ENCODE assay signal across 1 cellular context in genomic region chr7:116811768-116812167, GRCh38.
TF ChIP-seq lines count a peak whose summit lies in the region.

No MANE protein-coding gene starts in this region.

TF ChIP-seq in WTC11, 78 proteins besides CTCF, POLR2A, EP300 and RAD21 (continued from another document):
- TF ChIP-seq, protein P1, sequence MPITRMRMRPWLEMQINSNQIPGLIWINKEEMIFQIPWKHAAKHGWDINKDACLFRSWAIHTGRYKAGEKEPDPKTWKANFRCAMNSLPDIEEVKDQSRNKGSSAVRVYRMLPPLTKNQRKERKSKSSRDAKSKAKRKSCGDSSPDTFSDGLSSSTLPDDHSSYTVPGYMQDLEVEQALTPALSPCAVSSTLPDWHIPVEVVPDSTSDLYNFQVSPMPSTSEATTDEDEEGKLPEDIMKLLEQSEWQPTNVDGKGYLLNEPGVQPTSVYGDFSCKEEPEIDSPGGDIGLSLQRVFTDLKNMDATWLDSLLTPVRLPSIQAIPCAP (CRISPR knock-in tag; IDR thresholded peaks at IDR 0.05), result no peak
- no peak for TF ChIP-seq ZNF512 (CRISPR knock-in tag; IDR thresholded peaks at IDR 0.05; ENCODE audit: borderline replicate concordance)
- no peak for TF ChIP-seq TEAD1 (CRISPR knock-in tag; IDR thresholded peaks at IDR 0.05)
- TF ChIP-seq, protein P2, sequence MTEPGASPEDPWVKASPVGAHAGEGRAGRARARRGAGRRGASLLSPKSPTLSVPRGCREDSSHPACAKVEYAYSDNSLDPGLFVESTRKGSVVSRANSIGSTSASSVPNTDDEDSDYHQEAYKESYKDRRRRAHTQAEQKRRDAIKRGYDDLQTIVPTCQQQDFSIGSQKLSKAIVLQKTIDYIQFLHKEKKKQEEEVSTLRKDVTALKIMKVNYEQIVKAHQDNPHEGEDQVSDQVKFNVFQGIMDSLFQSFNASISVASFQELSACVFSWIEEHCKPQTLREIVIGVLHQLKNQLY (CRISPR knock-in tag; IDR thresholded peaks at IDR 0.05), result no peak
- no peak for TF ChIP-seq NFYB (CRISPR knock-in tag; conservative IDR thresholded peaks at IDR 0.05; ENCODE audit: low read depth)
- TF ChIP-seq SMAD4 (CRISPR knock-in tag; IDR thresholded peaks at IDR 0.05), result no peak
- no peak for TF ChIP-seq ZNF671 (CRISPR knock-in tag; IDR thresholded peaks at IDR 0.05)
- no peak for TF ChIP-seq ATF3 (CRISPR knock-in tag; conservative IDR thresholded peaks at IDR 0.05)
- TF ChIP-seq NR2C2 (CRISPR knock-in tag; IDR thresholded peaks at IDR 0.05), result no peak
- TF ChIP-seq CBFB (CRISPR knock-in tag; IDR thresholded peaks at IDR 0.05; ENCODE audit: low read depth), result no peak
- TF ChIP-seq HMGA2 (CRISPR knock-in tag; IDR thresholded peaks at IDR 0.05), result no peak
